In the genomic region with DNA sequence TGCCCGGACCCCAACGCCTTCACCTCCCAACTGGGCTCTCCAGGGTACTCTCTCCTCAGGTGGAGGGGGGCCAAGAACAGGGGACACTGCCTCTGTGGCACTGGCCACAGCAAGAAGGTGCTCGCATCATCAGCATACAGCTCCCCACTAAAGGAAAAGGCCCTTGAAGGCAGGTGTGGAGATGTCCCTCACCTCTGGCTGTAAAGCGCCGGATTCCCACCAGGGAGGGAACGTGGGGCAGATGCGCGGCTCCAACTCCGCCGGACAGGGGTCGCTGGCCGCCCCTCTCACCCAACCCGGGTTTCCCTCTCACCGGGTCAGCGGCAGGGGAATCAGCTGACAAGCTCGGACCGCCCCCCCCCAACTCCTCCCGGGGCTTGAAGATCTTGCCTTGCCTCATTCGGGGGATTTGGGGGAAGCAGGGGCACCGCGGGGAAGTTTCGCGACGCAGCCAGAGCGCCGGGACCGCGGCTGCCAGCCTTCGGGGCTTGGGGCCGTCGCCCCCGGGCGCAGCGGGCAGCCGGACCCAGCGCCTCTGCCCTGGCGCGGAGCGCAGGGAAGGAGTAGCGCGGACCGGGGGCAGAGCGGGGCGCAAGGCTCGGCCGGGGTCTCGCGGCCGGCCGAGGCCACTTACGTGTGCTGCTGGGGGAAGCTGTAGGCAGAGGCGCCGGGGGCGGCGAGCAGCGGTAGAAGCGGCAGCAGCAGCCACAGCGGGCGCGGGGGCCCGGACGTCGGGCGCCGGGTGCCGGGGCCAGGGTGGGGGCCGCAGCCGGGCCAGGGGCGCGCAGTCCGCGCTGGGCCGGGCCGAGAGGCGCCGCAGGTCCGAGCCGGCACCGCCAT, we compare ENCODE assay signal across 8 cellular contexts. TPM values are rescaled to one million over a fixed set of nuclear protein-coding genes. Genes with fewer than 3 reads are reported as not detected.
A peak's percentile ranks its signal among the peaks of the same experiment; 100 is the strongest.
DNase-seq lines count a peak whose midpoint lies in the region; ATAC-seq, FAIRE-seq and TF ChIP-seq lines count a peak whose summit lies in the region.

No MANE protein-coding gene starts in this region.

- H3K27me3 ChIP-seq in HepG2 (ENCODE audit: control insufficient read depth in 1 of 2, insufficient read depth in 2 of 2, low read length in 2 of 2), result peaks cover 13 to 67% of the 10 kb centered on the region in 2 experiments; a peak in 4 of 5 replicates
- H3K27me3 ChIP-seq in thoracic aorta (replicated peaks; ENCODE audit: insufficient read depth), result peaks cover 3% of the 10 kb centered on the region

- CTCF ChIA-PET in HepG2 (lab: Yijun Ruan, JAX; ENCODE audit: low intra/inter-chr PET ratio, low total read pairs), result no interaction called here

- WGBS in HepG2 (ENCODE audit: low lambda C conversion rate), result 31% methylated on average over 2 of the region's 79 CpGs

- in situ Hi-C loops in HepG2 (cut with HindIII; ENCODE audit: extremely low pct_ligation_motif_present, low pct_unique_long_range_greater_than_20kb), result no loop called here

- H3K27me3 Mint-ChIP-seq in activated naive CD4-positive, alpha-beta T cell treated with anti-CD3 and anti-CD28 coated beads, Interleukin-2, amount 50 U/mL, for 24 hours, result peaks cover 4% of the 10 kb centered on the region

- no peaks in the 10 kb centered on the region for H3K36me3 Mint-ChIP-seq in activated naive CD4-positive, alpha-beta T cell treated with anti-CD3 and anti-CD28 coated beads, Interleukin-2, amount 50 U/mL, for 24 hours

- H3K9me3 ChIP-seq in HepG2 (ENCODE audit: low read length) (no peaks in the 10 kb centered on the region), thoracic aorta (no peaks in the 10 kb centered on the region)

- no peak for TF ChIP-seq CTCF in HepG2 (CRISPR knock-in tag; IDR thresholded peaks at IDR 0.05)
- no peak for TF ChIP-seq CTCF in thoracic aorta (IDR thresholded peaks at IDR 0.05)

- TF ChIP-seq EP300 in HepG2 (IDR thresholded peaks at IDR 0.05; ENCODE audit: low read depth in 2 of 2, low read length in 2 of 2) (no peak), HepG2 (CRISPR knock-in tag; IDR thresholded peaks at IDR 0.05; ENCODE audit: borderline replicate concordance) (no peak)

- no peak overlapping the region for H3K27ac Mint-ChIP-seq in activated naive CD4-positive, alpha-beta T cell treated with anti-CD3 and anti-CD28 coated beads, Interleukin-2, amount 50 U/mL, for 24 hours

- no peak overlapping the region for H3K9ac ChIP-seq in HepG2 (ENCODE audit: insufficient read depth, low read depth, low read length)

- DNase-seq in activated CD8-positive, alpha-beta memory T cell treated with anti-CD3 and anti-CD28 coated beads for 24 hours, result peak; percentile 64
- DNase-seq in activated CD8-positive, alpha-beta memory T cell treated with anti-CD3 and anti-CD28 coated beads, Interleukin-2, amount 50 U/mL, for 48 hours, result no peak
- DNase-seq in HepG2 (ENCODE audit: low spot score) (no peak), thoracic aorta (ENCODE audit: low spot score) (no peak), NCI-H1930 (lab: John Stamatoyannopoulos, UW) (no peak)

- no peak for FAIRE-seq in HepG2 (lab: Jason Lieb, UNC)

- no peaks in the 10 kb centered on the region for H3K4me1 ChIP-seq in HepG2 (ENCODE audit: insufficient read depth, low read length)
- H3K4me1 ChIP-seq in thoracic aorta (ENCODE audit: control insufficient read depth in 1 of 2, low read depth in 2 of 2), result peaks cover 8 to 13% of the 10 kb centered on the region in 2 donors

- H3K4me2 ChIP-seq in HepG2 (ENCODE audit: low read depth, low read length), result peak overlapping the region; percentile 32

- H3K9me3 Mint-ChIP-seq in activated naive CD4-positive, alpha-beta T cell treated with anti-CD3 and anti-CD28 coated beads, Interleukin-2, amount 50 U/mL, for 24 hours, result no peaks in the 10 kb centered on the region

- no peak overlapping the region for H2AFZ ChIP-seq in HepG2 (ENCODE audit: low read length)

- H3K4me1 Mint-ChIP-seq in activated naive CD4-positive, alpha-beta T cell treated with anti-CD3 and anti-CD28 coated beads, Interleukin-2, amount 50 U/mL, for 24 hours, result peaks cover 10% of the 10 kb centered on the region

- H3K4me3 Mint-ChIP-seq in activated naive CD4-positive, alpha-beta T cell treated with anti-CD3 and anti-CD28 coated beads, Interleukin-2, amount 50 U/mL, for 24 hours, result peak overlapping the region; percentile 74

- intact Hi-C loops in HepG2 (cut with micrococcal nuclease; ENCODE audit: unreplicated experiment), result no loop called here

- H3K4me3 ChIP-seq in HepG2 (replicated peaks in 1 of 3; ENCODE audit: insufficient read depth in 1 of 3, low read depth in 2 of 3, low read length in 3 of 3) (peak overlapping the region in 1 of 3 experiments; percentile 46; a peak in 2 of 6 replicates), thoracic aorta (peak overlapping the region; percentile 82)

- H3K79me2 ChIP-seq in HepG2 (ENCODE audit: insufficient read depth, low read length), result no peaks in the 10 kb centered on the region

- no peak overlapping the region for H3K27ac ChIP-seq in HepG2 (ENCODE audit: extremely low read length, insufficient read depth, low read length)
- H3K27ac ChIP-seq in thoracic aorta, result no peak overlapping the region

- POLR2A ChIA-PET in HepG2 (lab: Yijun Ruan, JAX), result no interaction called here

- TF ChIP-seq POLR2A in HepG2 (IDR thresholded peaks at IDR 0.05; ENCODE audit: insufficient read depth in 1 of 2, low read depth in 2 of 2, low read length in 2 of 2), result no peak

- H4K20me1 ChIP-seq in HepG2 (ENCODE audit: insufficient read depth, low read length), result peaks cover 6% of the 10 kb centered on the region; the same call in 1 of the 2 replicates

- H3K36me3 ChIP-seq in HepG2 (replicated peaks in 1 of 2; ENCODE audit: control insufficient read depth in 1 of 2, insufficient read depth in 2 of 2, low read length in 2 of 2), result no peaks in the 10 kb centered on the region
- no peaks in the 10 kb centered on the region for H3K36me3 ChIP-seq in thoracic aorta

- no peak for TF ChIP-seq RAD21 in HepG2 (CRISPR knock-in tag; IDR thresholded peaks at IDR 0.05)

- no TSS peak for BruUV-seq in HepG2 (replicated peaks; lab: Mats Ljungman, UMichigan)

- ATAC-seq in HepG2 (no peak), thoracic aorta (ENCODE audit: insufficient number of reproducible peaks, low FRiP score, low read depth) (no peak), HG03135 (IDR thresholded peaks at IDR 0.05; ENCODE audit: unreplicated experiment) (no peak), HG02759 (IDR thresholded peaks at IDR 0.05; ENCODE audit: unreplicated experiment) (no peak)

TF ChIP-seq in HepG2, 621 proteins besides CTCF, POLR2A, EP300 and RAD21:
- TF ChIP-seq, protein P1, sequence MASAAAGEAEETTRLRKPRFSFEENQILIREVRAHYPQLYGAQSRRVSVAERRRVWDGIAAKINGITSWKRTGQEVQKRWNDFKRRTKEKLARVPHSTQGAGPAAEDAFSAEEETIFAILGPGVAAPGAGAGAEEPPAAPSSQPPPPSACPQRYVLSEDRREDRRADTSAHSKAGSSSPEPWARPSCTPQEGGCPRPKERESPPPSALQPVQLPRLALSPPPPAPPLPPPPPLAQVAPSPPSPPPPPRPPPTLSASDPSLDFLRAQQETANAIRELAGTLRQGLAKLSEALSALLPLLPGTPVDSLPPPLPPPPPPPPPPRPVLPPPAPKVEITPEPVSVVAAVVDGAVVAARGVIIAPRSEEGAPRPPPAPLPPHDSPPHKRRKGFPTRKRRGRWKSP (CRISPR knock-in tag; IDR thresholded peaks at IDR 0.05), result 0 out of 2 replicates have a peak, but pooled peaks have one; percentile 39
- TF ChIP-seq, protein P2, sequence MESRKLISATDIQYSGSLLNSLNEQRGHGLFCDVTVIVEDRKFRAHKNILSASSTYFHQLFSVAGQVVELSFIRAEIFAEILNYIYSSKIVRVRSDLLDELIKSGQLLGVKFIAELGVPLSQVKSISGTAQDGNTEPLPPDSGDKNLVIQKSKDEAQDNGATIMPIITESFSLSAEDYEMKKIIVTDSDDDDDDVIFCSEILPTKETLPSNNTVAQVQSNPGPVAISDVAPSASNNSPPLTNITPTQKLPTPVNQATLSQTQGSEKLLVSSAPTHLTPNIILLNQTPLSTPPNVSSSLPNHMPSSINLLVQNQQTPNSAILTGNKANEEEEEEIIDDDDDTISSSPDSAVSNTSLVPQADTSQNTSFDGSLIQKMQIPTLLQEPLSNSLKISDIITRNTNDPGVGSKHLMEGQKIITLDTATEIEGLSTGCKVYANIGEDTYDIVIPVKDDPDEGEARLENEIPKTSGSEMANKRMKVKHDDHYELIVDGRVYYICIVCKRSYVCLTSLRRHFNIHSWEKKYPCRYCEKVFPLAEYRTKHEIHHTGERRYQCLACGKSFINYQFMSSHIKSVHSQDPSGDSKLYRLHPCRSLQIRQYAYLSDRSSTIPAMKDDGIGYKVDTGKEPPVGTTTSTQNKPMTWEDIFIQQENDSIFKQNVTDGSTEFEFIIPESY (CRISPR knock-in tag; IDR thresholded peaks at IDR 0.05), result no peak

RNA-seq across cellular contexts. Expression of a gene that starts 0.6 kb away (rescaled TPM):
- total RNA-seq in HepG2 (2016; rRNA removed; fragmentation: Illumina TruSeq; extraction: Trizol) (not detected in 2 replicates), thoracic aorta (1 to 10 TPM; 2.3 to 4.2 TPM)
- not detected in 2 replicates for total RNA-seq in HepG2 (2016; cell fraction: cytosol; rRNA removed; fragmentation: Illumina TruSeq; extraction: Trizol; ENCODE audit: low read depth)
- total RNA-seq in HepG2 (2016; cell fraction: insoluble cytoplasmic fraction; rRNA removed; fragmentation: Illumina TruSeq; extraction: Trizol), result not detected in 2 replicates
- total RNA-seq in HepG2 (2016; cell fraction: membrane; rRNA removed; fragmentation: Illumina TruSeq; extraction: Trizol), result not detected in 2 replicates
- total RNA-seq in HepG2 (2016; cell fraction: nucleus; rRNA removed; fragmentation: Illumina TruSeq; extraction: Trizol), result not detected in 2 replicates
- polyA plus RNA-seq in HepG2 (2011; rRNA removed), result not detected in 2 replicates
- 0.01 TPM in 1 of 2 replicates, not detected in the other for polyA plus RNA-seq in HepG2 (2011; cell fraction: cytosol; rRNA removed)
- 0.05 TPM in 1 of 2 replicates, not detected in the other for polyA plus RNA-seq in HepG2 (2011; cell fraction: nucleus; rRNA removed)
- 0.07 and 0.15 TPM in 2 replicates for polyA plus RNA-seq in HepG2 (2012)
- polyA plus RNA-seq in HepG2 (2016; cell fraction: cytosol; fragmentation: Illumina TruSeq; extraction: Trizol; ENCODE audit: low read depth), result not detected in 2 replicates
- polyA plus RNA-seq in HepG2 (2016; cell fraction: insoluble cytoplasmic fraction; fragmentation: Illumina TruSeq; extraction: Trizol; ENCODE audit: low read depth), result 0.19 TPM in 1 of 2 replicates, not detected in the other
- polyA plus RNA-seq in HepG2 (2016; cell fraction: membrane; fragmentation: Illumina TruSeq; extraction: Trizol; ENCODE audit: low read depth), result not detected in 2 replicates
- polyA plus RNA-seq in HepG2 (2016; cell fraction: nucleus; fragmentation: Illumina TruSeq; extraction: Trizol; ENCODE audit: insufficient read depth, low read depth), result not detected in 2 replicates
- polyA minus RNA-seq in HepG2 (2011; rRNA and poly(A)+ RNA removed; ENCODE audit: low replicate concordance), result 0.02 TPM in 1 of 2 replicates, not detected in the other
- not detected in 2 replicates for polyA minus RNA-seq in HepG2 (2011; cell fraction: cytosol; rRNA and poly(A)+ RNA removed)
- polyA minus RNA-seq in HepG2 (2011; cell fraction: nucleus; rRNA and poly(A)+ RNA removed), result not detected in 2 replicates
